ENCODE assay signal across 21 cellular contexts in genomic region chr1:114338491-114338890, GRCh38.
DNase-seq lines count a peak whose midpoint lies in the region; ATAC-seq and TF ChIP-seq lines count a peak whose summit lies in the region.
"Had no signal": no experiment of that assay in that cellular context is flagged by ENCODE, and none has a peak within 500 bp of the region (broad histone marks: within the 10 kb centered on the region; RNA-seq: fewer than 3 reads in every experiment).

No MANE protein-coding gene starts in this region.

- no peak overlapping the region for H2AK5ac ChIP-seq in mesendoderm (ENCODE audit: low read length)

- H3K27ac ChIP-seq in mesendoderm (ENCODE audit: low read depth, low read length) (no peak overlapping the region), hepatocyte (no peak overlapping the region)
- H3K27ac ChIP-seq: 22Rv1; BLaER1 treated with 17β-estradiol and CSF1 and Interleukin-3, amounts not matched to agents 10 nM and 100 nM; GM23248; Peyer's patch had no signal

- H3K79me2 ChIP-seq in mesendoderm (ENCODE audit: control insufficient read depth, insufficient read depth, low read length) (no peaks in the 10 kb centered on the region), hepatocyte (no peaks in the 10 kb centered on the region)

- peaks cover 5% of the 10 kb centered on the region for H3K27me3 Mint-ChIP-seq in nephron progenitor cell (ENCODE audit: low read depth, poor library complexity)

- no peaks in the 10 kb centered on the region for H3K9me3 ChIP-seq in hepatocyte (ENCODE audit: low read depth)
- H3K9me3 ChIP-seq: BLaER1 treated with 17β-estradiol and CSF1 and Interleukin-3, amounts not matched to agents 10 nM and 100 nM; HAP-1; MG63; Peyer's patch had no signal

- no peaks in the 10 kb centered on the region for H3K27me3 ChIP-seq in mesendoderm (ENCODE audit: insufficient read depth, low read length, poor library complexity)
- peaks cover 4% of the 10 kb centered on the region for H3K27me3 ChIP-seq in hepatocyte
- H3K27me3 ChIP-seq: BLaER1 treated with 17β-estradiol and CSF1 and Interleukin-3, amounts not matched to agents 10 nM and 100 nM; MG63; Peyer's patch had no signal

- WGBS in mesendoderm (ENCODE audit: extremely low coverage, insufficient coverage, low lambda C conversion rate), result no CpG with 5 or more reads among the region's 7 CpGs
- WGBS in hepatocyte (ENCODE audit: low lambda C conversion rate, missing lambda C conversion rate), result 48% methylated on average over 7 of the region's 7 CpGs

- H3K4me1 ChIP-seq in mesendoderm (ENCODE audit: control insufficient read depth, low read depth, low read length) (peaks cover 7% of the 10 kb centered on the region), hepatocyte (ENCODE audit: insufficient read depth) (no peaks in the 10 kb centered on the region)
- H3K4me1 ChIP-seq: HAP-1, Peyer's patch had no signal

- peaks cover 43% of the 10 kb centered on the region for H3K4me1 Mint-ChIP-seq in nephron progenitor cell

- H3K36me3 Mint-ChIP-seq in nephron progenitor cell (ENCODE audit: low read depth), result peaks cover 14% of the 10 kb centered on the region

- no peak overlapping the region for H3K9ac ChIP-seq in mesendoderm (ENCODE audit: low read length)
- H3K9ac ChIP-seq: BLaER1 treated with 17β-estradiol and CSF1 and Interleukin-3, amounts not matched to agents 10 nM and 100 nM; GM23248 had no signal

- no peak overlapping the region for H3K4ac ChIP-seq in mesendoderm (ENCODE audit: low read depth, low read length)

- no peaks in the 10 kb centered on the region for H3K79me1 ChIP-seq in mesendoderm (ENCODE audit: low read length)

- no peak overlapping the region for H3K56ac ChIP-seq in mesendoderm (ENCODE audit: low read length)

- no peak overlapping the region for H3K4me3 Mint-ChIP-seq in nephron progenitor cell

- DNase-seq in DMS 273 (lab: John Stamatoyannopoulos, UW; ENCODE audit: unreplicated experiment) (peak; percentile 49), DMS 273 treated with DMSO at 0.1 percent for 48 hours (lab: John Stamatoyannopoulos, UW) (no peak), NCI-H82 treated with DMSO at 0.1 percent for 48 hours (lab: John Stamatoyannopoulos, UW; ENCODE audit: unreplicated experiment) (peak; percentile 61), mesendoderm (peak; percentile 38), nephron progenitor cell (no peak), pons (ENCODE audit: low spot score) (no peak), hepatocyte (ENCODE audit: low spot score) (no peak)
- DNase-seq: ACHN; CD8-positive, alpha-beta memory T cell; EL; GM23248; MG63; NCI-H2029; NCI-H2227 treated with DMSO at 0.1 percent for 48 hours; NCI-H510A; NCI-H774; Peyer's patch had no signal

- no peak overlapping the region for H3K4me2 ChIP-seq in mesendoderm (ENCODE audit: low read length)
- H3K4me2 ChIP-seq in hepatocyte, result no peak overlapping the region

- H3K4me3 ChIP-seq in mesendoderm (ENCODE audit: low read length) (no peak overlapping the region), hepatocyte (no peak overlapping the region)
- H3K4me3 ChIP-seq: BLaER1 treated with 17β-estradiol and CSF1 and Interleukin-3, amounts not matched to agents 10 nM and 100 nM; GM23248; HAP-1; MG63; Peyer's patch had no signal

- H3K27ac Mint-ChIP-seq in nephron progenitor cell, result peak overlapping the region; percentile 27

- no peak overlapping the region for H4K5ac ChIP-seq in mesendoderm (ENCODE audit: low read length)

- H3K9me3 Mint-ChIP-seq in nephron progenitor cell, result peaks cover 25% of the 10 kb centered on the region

- H2BK5ac ChIP-seq in mesendoderm (ENCODE audit: low read length), result no peak overlapping the region

- TF ChIP-seq CTCF in nephron progenitor cell (IDR thresholded peaks at IDR 0.05) (no peak), hepatocyte (IDR thresholded peaks at IDR 0.05; ENCODE audit: poor library complexity) (no peak)

- H2BK15ac ChIP-seq in mesendoderm (replicated peaks; ENCODE audit: low read depth), result no peak overlapping the region

- H2AFZ ChIP-seq in hepatocyte, result no peak overlapping the region
- H2AFZ ChIP-seq: GM23248 had no signal

- no peaks in the 10 kb centered on the region for H3K36me3 ChIP-seq in mesendoderm (ENCODE audit: control insufficient read depth, insufficient read depth, low read length)
- H3K36me3 ChIP-seq in hepatocyte (replicated peaks; ENCODE audit: insufficient read depth, low read depth), result no peaks in the 10 kb centered on the region
- H3K36me3 ChIP-seq: BLaER1 treated with 17β-estradiol and CSF1 and Interleukin-3, amounts not matched to agents 10 nM and 100 nM; HAP-1; MG63; Peyer's patch had no signal

- no peak overlapping the region for H3K23ac ChIP-seq in mesendoderm (ENCODE audit: low read length)

- no peak overlapping the region for H4K8ac ChIP-seq in mesendoderm (ENCODE audit: low read depth, low read length)

- no peak overlapping the region for H3K18ac ChIP-seq in mesendoderm (ENCODE audit: low read length)

- no peaks in the 10 kb centered on the region for H4K20me1 ChIP-seq in hepatocyte (ENCODE audit: insufficient read depth, poor library complexity, severe bottlenecking)
- H4K20me1 ChIP-seq: BLaER1 treated with 17β-estradiol and CSF1 and Interleukin-3, amounts not matched to agents 10 nM and 100 nM had no signal

- no peaks in the 10 kb centered on the region for H3K9me2 ChIP-seq in hepatocyte (replicated peaks; ENCODE audit: insufficient read depth)

- no peak for ATAC-seq in GM18873 (IDR thresholded peaks at IDR 0.05; ENCODE audit: low FRiP score, unreplicated experiment)

- H2BK120ac ChIP-seq in mesendoderm (ENCODE audit: low read depth, low read length), result no peak overlapping the region

Comparison
In these comparisons a context has a peak if more than half of its experiments do, and no peak if none do; other contexts are left out.
1. DNase-seq: peak in DMS 273 (single experiment), NCI-H82 treated with DMSO at 0.1 percent for 48 hours (single experiment) and mesendoderm (single experiment); none in DMS 273 treated with DMSO at 0.1 percent for 48 hours (single experiment), nephron progenitor cell (single experiment), pons (single experiment) and hepatocyte (single experiment).